27 cellular contexts compared by ENCODE assay signal in genomic region chr1:156714830-156715229, GRCh38. TPM values are rescaled to one million over a fixed set of nuclear protein-coding genes. Genes with fewer than 3 reads are reported as not detected.
"Had no signal": no experiment of that assay in that cellular context is flagged by ENCODE, and none has a peak within 500 bp of the region (broad histone marks: within the 10 kb centered on the region; RNA-seq: fewer than 3 reads in every experiment).

No MANE protein-coding gene starts in this region.

- H3K9me3 ChIP-seq: ascending aorta, body of pancreas, MG63, SJSA1 had no signal

- H3K4me3 ChIP-seq: ascending aorta, body of pancreas, MG63, SJSA1 had no signal

- H3K36me3 Mint-ChIP-seq: activated naive CD4-positive, alpha-beta T cell treated with anti-CD3 and anti-CD28 coated beads, Interleukin-2, amount 50 U/mL, for 72 hours had no signal

- H3K4me3 Mint-ChIP-seq: activated CD8-positive, alpha-beta T cell treated with anti-CD3 and anti-CD28 coated beads for 36 hours; activated naive CD8-positive, alpha-beta T cell treated with anti-CD3 and anti-CD28 coated beads, Interleukin-2, amount 50 U/mL, for 24 hours; activated T-cell treated with anti-CD3 and anti-CD28 coated beads, Interleukin-2, amount 50 U/mL, for 72 hours; central memory CD8-positive, alpha-beta T cell; T-helper 1 cell treated with Interleukin-12 subunit alpha and Interleukin-12 subunit beta and Interleukin-4 antibody, amounts not matched to agents 30 μg/mL and 1 μg/mL, for 36 hours had no signal

- H3K27me3 ChIP-seq: ascending aorta, body of pancreas, MG63, SJSA1 had no signal

- H3K27me3 Mint-ChIP-seq: activated CD8-positive, alpha-beta T cell treated with anti-CD3 and anti-CD28 coated beads for 36 hours; activated naive CD8-positive, alpha-beta T cell treated with anti-CD3 and anti-CD28 coated beads, Interleukin-2, amount 50 U/mL, for 24 hours; central memory CD8-positive, alpha-beta T cell had no signal

- DNase-seq: activated CD4-positive, CD25-positive, alpha-beta regulatory T cell; activated CD8-positive, alpha-beta memory T cell treated with anti-CD3 and anti-CD28 coated beads, Interleukin-2, amount 50 U/mL, for 4 hours; activated CD8-positive, alpha-beta T cell treated with anti-CD3 and anti-CD28 coated beads for 36 hours; activated naive CD8-positive, alpha-beta T cell treated with anti-CD3 and anti-CD28 coated beads, Interleukin-2, amount 50 U/mL, for 24 hours; activated T-cell treated with anti-CD3 and anti-CD28 coated beads, Interleukin-2, amount 50 U/mL, for 72 hours; amniotic stem cell; body of pancreas; MG63; MV-4-11; NCI-H1092 treated with DMSO at 0.1 percent for 48 hours; NCI-H1417 treated with DMSO at 0.1 percent for 48 hours; NCI-H1694; NCI-H2029; NCI-H345; NCI-H510A; NCI-H526 treated with DMSO at 0.1 percent for 48 hours; NCI-H82; OCI-M1; Right ventricle myocardium superior; RPMI8226; T-helper 9 cell had no signal

- H3K9me3 Mint-ChIP-seq: activated CD8-positive, alpha-beta T cell treated with anti-CD3 and anti-CD28 coated beads for 36 hours; activated naive CD4-positive, alpha-beta T cell treated with anti-CD3 and anti-CD28 coated beads, Interleukin-2, amount 50 U/mL, for 72 hours; activated naive CD8-positive, alpha-beta T cell treated with anti-CD3 and anti-CD28 coated beads, Interleukin-2, amount 50 U/mL, for 24 hours; activated T-cell treated with anti-CD3 and anti-CD28 coated beads, Interleukin-2, amount 50 U/mL, for 72 hours; central memory CD8-positive, alpha-beta T cell; T-helper 1 cell treated with Interleukin-12 subunit alpha and Interleukin-12 subunit beta and Interleukin-4 antibody, amounts not matched to agents 30 μg/mL and 1 μg/mL, for 36 hours had no signal

- H3K27ac Mint-ChIP-seq: activated CD8-positive, alpha-beta T cell treated with anti-CD3 and anti-CD28 coated beads for 36 hours; activated naive CD8-positive, alpha-beta T cell treated with anti-CD3 and anti-CD28 coated beads, Interleukin-2, amount 50 U/mL, for 24 hours; activated T-cell treated with anti-CD3 and anti-CD28 coated beads, Interleukin-2, amount 50 U/mL, for 72 hours had no signal

- H3K27ac ChIP-seq: ascending aorta, body of pancreas, SJSA1 had no signal

- H3K36me3 ChIP-seq: ascending aorta had no signal

- ATAC-seq: activated CD8-positive, alpha-beta T cell treated with anti-CD3 and anti-CD28 coated beads for 36 hours; activated naive CD4-positive, alpha-beta T cell treated with anti-CD3 and anti-CD28 coated beads, Interleukin-2, amount 50 U/mL, for 72 hours; activated naive CD8-positive, alpha-beta T cell treated with anti-CD3 and anti-CD28 coated beads, Interleukin-2, amount 50 U/mL, for 24 hours; activated T-cell treated with anti-CD3 and anti-CD28 coated beads, Interleukin-2, amount 50 U/mL, for 72 hours; body of pancreas; Panc1 had no signal

RNA-seq across cellular contexts. Expression of gene CRABP2, which starts 9.4 kb away (rescaled TPM):
- total RNA-seq: ascending aorta had no signal
